In the genomic region with DNA sequence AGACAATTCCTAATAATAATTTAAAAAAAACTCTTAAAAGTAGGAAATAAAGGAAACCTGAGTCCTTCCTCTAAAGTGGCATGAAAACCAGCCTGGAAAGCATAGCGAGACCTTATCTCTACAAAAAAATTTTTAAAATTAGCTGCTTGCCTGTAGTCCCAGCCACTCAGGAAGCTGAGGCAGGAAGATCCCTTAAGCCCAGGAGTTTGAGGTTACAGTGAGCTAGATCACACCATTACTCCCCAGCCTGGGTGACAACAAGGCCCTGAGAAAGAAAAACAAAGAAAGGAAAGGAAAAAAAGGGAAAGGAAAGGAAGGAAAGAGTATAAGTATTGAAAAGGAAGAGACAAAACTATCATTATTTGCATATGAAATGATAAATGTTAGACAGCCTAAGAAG, we compare ENCODE assay signal across 15 cellular contexts.
DNase-seq lines count a peak whose midpoint lies in the region; ATAC-seq and TF ChIP-seq lines count a peak whose summit lies in the region.
"Had no signal": no experiment of that assay in that cellular context is flagged by ENCODE, and none has a peak within 500 bp of the region (broad histone marks: within the 10 kb centered on the region; RNA-seq: fewer than 3 reads in every experiment).

No MANE protein-coding gene starts in this region.

- H3K79me2 ChIP-seq in osteoblast (ENCODE audit: insufficient read depth, low read length) = no peaks in the 10 kb centered on the region

- ATAC-seq in HG03095 (IDR thresholded peaks at IDR 0.05; ENCODE audit: unreplicated experiment) = no peak
- ATAC-seq: GM12878 had no signal

- H4K20me1 ChIP-seq in osteoblast (ENCODE audit: insufficient read depth, low read length) = no peaks in the 10 kb centered on the region

- H3K9me3 ChIP-seq in osteoblast (ENCODE audit: low read depth, low read length) = no peaks in the 10 kb centered on the region
- H3K9me3 ChIP-seq: Peyer's patch had no signal

- no peak for TF ChIP-seq CTCF in osteoblast (IDR thresholded peaks at IDR 0.05; ENCODE audit: extremely low read depth, low read depth, low read length)

- no peaks in the 10 kb centered on the region for H3K27me3 ChIP-seq in osteoblast (ENCODE audit: insufficient read depth, low read length)
- H3K27me3 ChIP-seq: Peyer's patch had no signal

- no peak overlapping the region for H3K4me3 ChIP-seq in osteoblast (ENCODE audit: insufficient read depth, low read length)
- H3K4me3 ChIP-seq: GM12878, Peyer's patch had no signal

- H3K36me3 ChIP-seq in osteoblast (ENCODE audit: insufficient read depth, low read length) = no peaks in the 10 kb centered on the region
- H3K36me3 ChIP-seq: Peyer's patch had no signal

- no peak overlapping the region for H3K4me2 ChIP-seq in osteoblast (ENCODE audit: insufficient read depth, low read length)

- H3K27ac ChIP-seq in osteoblast (ENCODE audit: low read depth, low read length) = peak overlapping the region; percentile 28
- H3K27ac ChIP-seq: Peyer's patch had no signal

- peak; percentile 35 for DNase-seq in EH (ENCODE audit: low read depth)
- peak; percentile 54 to 71 for DNase-seq in Kasumi-1 (lab: John Stamatoyannopoulos, UW)
- DNase-seq in dermis blood vessel endothelial cell = peak; percentile 14
- DNase-seq in osteoblast (ENCODE audit: insufficient read length, low spot score, missing footprints) = no peak
- DNase-seq in cerebellar nuclear complex (lab: John Stamatoyannopoulos, UW) = no peak
- DNase-seq in GM19240 (ENCODE audit: insufficient read length, low spot score) = no peak
- DNase-seq: Calu3; CD4-positive, alpha-beta T cell; NCI-H1105 treated with DMSO at 0.1 percent for 48 hours; NCI-H2029; NCI-H2171 treated with DMSO at 0.1 percent for 48 hours; Peyer's patch; SHP77 had no signal

- H2AFZ ChIP-seq in osteoblast (ENCODE audit: low read length) = peak overlapping the region; percentile 68

- peaks cover 6% of the 10 kb centered on the region for H3K4me1 ChIP-seq in osteoblast (ENCODE audit: insufficient read depth, low read length)
- H3K4me1 ChIP-seq: Peyer's patch had no signal

Comparison
In these comparisons a context has a peak if more than half of its experiments do, and no peak if none do; other contexts are left out.
1. DNase-seq: peak in EH (single experiment), Kasumi-1 (2 of 2) and dermis blood vessel endothelial cell (single experiment); none in osteoblast (single experiment), cerebellar nuclear complex (0 of 2) and GM19240 (single experiment).